Comparison of ENCODE assay signal across 10 cellular contexts in the genomic region with DNA sequence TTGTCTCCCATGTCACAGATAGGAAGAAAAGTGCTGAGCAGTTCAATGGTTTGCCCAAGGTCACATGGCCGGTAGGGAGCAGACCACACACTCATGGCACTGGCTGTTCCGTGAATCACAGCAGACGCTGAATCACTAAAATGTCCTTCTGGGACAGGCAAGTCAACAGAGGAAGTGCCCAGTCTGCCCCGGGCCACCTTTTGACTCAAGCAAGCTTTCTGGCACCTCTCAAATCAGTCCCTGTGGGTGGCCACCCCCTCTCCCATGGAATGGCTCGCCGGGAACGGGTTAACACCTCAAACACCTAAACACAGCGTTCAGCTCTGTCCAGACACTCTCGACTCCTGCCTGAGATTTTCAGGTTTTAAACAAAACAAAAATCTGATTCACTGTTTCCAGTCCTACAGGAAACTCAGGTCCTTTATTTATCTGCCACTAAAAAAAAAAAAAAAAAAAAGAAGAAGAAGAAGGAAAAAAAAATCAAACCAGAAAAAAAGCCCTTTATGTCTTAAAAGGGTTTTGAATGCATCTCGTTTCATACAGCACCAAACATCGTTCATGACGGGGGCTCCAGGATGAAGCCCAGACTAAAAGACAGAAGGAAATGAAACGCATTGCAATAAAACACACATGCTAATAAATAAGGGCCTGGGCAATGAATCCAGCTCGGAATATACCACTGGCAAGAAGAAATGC. TPM values are rescaled to one million over a fixed set of nuclear protein-coding genes. Genes with fewer than 3 reads are reported as not detected.
DNase-seq lines count a peak whose midpoint lies in the region; ATAC-seq and TF ChIP-seq lines count a peak whose summit lies in the region.
"Had no signal": no experiment of that assay in that cellular context is flagged by ENCODE, and none has a peak within 500 bp of the region (broad histone marks: within the 10 kb centered on the region; RNA-seq: fewer than 3 reads in every experiment).

No MANE protein-coding gene starts in this region.

- H3K36me3 ChIP-seq in left ventricle myocardium inferior = no peaks in the 10 kb centered on the region
- no peaks in the 10 kb centered on the region for H3K36me3 ChIP-seq in upper lobe of right lung

- H3K27ac ChIP-seq in left ventricle myocardium inferior (replicated peaks) (no peak overlapping the region), upper lobe of right lung (no peak overlapping the region)
- H3K27ac ChIP-seq: psoas muscle had no signal

- peaks cover 48% of the 10 kb centered on the region for H3K27me3 ChIP-seq in left ventricle myocardium inferior (ENCODE audit: low read depth)
- H3K27me3 ChIP-seq in upper lobe of right lung = no peaks in the 10 kb centered on the region
- H3K27me3 ChIP-seq: BLaER1 treated with 17β-estradiol and CSF1 and Interleukin-3, amounts not matched to agents 10 nM and 100 nM had no signal

- peak in 1 of 2 donors; percentile 87 for ATAC-seq in left cardiac atrium
- ATAC-seq in upper lobe of right lung = peak; percentile 74
- no peak for ATAC-seq in HG03457 (IDR thresholded peaks at IDR 0.05; ENCODE audit: unreplicated experiment)
- ATAC-seq: psoas muscle had no signal

- H3K9me3 ChIP-seq in left ventricle myocardium inferior (replicated peaks) (peaks cover 21% of the 10 kb centered on the region), upper lobe of right lung (no peaks in the 10 kb centered on the region)

- DNase-seq in left cardiac atrium (peak; percentile 23), left ventricle myocardium inferior (no peak), astrocyte of the spinal cord (ENCODE audit: low read depth, low spot score) (peak; percentile 63), midbrain (lab: John Stamatoyannopoulos, UW) (peak; percentile 29), upper lobe of right lung (peak; percentile 60), GDM1 (lab: John Stamatoyannopoulos, UW) (no peak), DMS53 (lab: John Stamatoyannopoulos, UW) (no peak)

- intact Hi-C loops in left cardiac atrium (cut with DNase I) (no loop called here), left ventricle myocardium inferior (cut with micrococcal nuclease) (no loop called here), upper lobe of right lung (cut with DNase I) (no loop called here)

- H3K4me3 ChIP-seq in left ventricle myocardium inferior (no peak overlapping the region), astrocyte of the spinal cord (ENCODE audit: low read depth, low read length) (no peak overlapping the region), upper lobe of right lung (no peak overlapping the region)
- H3K4me3 ChIP-seq: BLaER1 treated with 17β-estradiol and CSF1 and Interleukin-3, amounts not matched to agents 10 nM and 100 nM; psoas muscle had no signal

- in situ Hi-C loops in astrocyte of the spinal cord (cut with HindIII; ENCODE audit: low sequenced_read_pairs) = no loop called here

- no peak for TF ChIP-seq CTCF in left ventricle myocardium inferior (IDR thresholded peaks at IDR 0.05; ENCODE audit: borderline replicate concordance)
- TF ChIP-seq CTCF in astrocyte of the spinal cord (IDR thresholded peaks at IDR 0.05; ENCODE audit: low read depth, low read length) = no peak
- TF ChIP-seq CTCF in upper lobe of right lung (IDR thresholded peaks at IDR 0.05) = no peak

- no peaks in the 10 kb centered on the region for H3K4me1 ChIP-seq in left ventricle myocardium inferior
- no peaks in the 10 kb centered on the region for H3K4me1 ChIP-seq in upper lobe of right lung
- H3K4me1 ChIP-seq: psoas muscle had no signal

RNA-seq across cellular contexts. Expression of a gene that starts 15.4 kb away (rescaled TPM):
- total RNA-seq in left cardiac atrium = 1 to 10 TPM in 1 of 2 donors, under 1 TPM in 1; 0.42 to 1.3 TPM
- 0.16 TPM for total RNA-seq in left ventricle myocardium inferior
- total RNA-seq in upper lobe of right lung = 5.8 TPM

Comparison
In these comparisons a context has a peak if more than half of its experiments do, and no peak if none do; other contexts are left out.
1. DNase-seq: peak in left cardiac atrium (single experiment), astrocyte of the spinal cord (single experiment), midbrain (single experiment) and upper lobe of right lung (single experiment); none in left ventricle myocardium inferior (single experiment), GDM1 (single experiment) and DMS53 (single experiment).